ENCODE assay signal across 2 cellular contexts in genomic region chr12:40248034-40248433, GRCh38.
TF ChIP-seq lines count a peak whose summit lies in the region.

No MANE protein-coding gene starts in this region.

TF ChIP-seq in HCT116, 20 proteins besides CTCF, POLR2A, EP300 and RAD21 (continued from another document):
- no peak for TF ChIP-seq CEBPB (IDR thresholded peaks at IDR 0.05; ENCODE audit: low read depth)
- no peak for TF ChIP-seq MAX (IDR thresholded peaks at IDR 0.05)
- TF ChIP-seq ZNF274 (IDR thresholded peaks at IDR 0.05; ENCODE audit: low read depth, low read length) = no peak
- no peak for TF ChIP-seq SRF (IDR thresholded peaks at IDR 0.05; ENCODE audit: low read depth)
- no peak for TF ChIP-seq ZBTB33 (IDR thresholded peaks at IDR 0.05; ENCODE audit: extremely low read depth, insufficient replicate concordance, low read length)
- no peak for TF ChIP-seq ATF3 (IDR thresholded peaks at IDR 0.05)

TF ChIP-seq in GM12878, 131 proteins besides CTCF, POLR2A, EP300 and RAD21:
- TF ChIP-seq MTA2 (IDR thresholded peaks at IDR 0.05; ENCODE audit: low read depth) (peak; percentile 19; the same call in 1 of the 2 replicates), EED (IDR thresholded peaks at IDR 0.05; ENCODE audit: low read depth) (no peak), ZNF592 (IDR thresholded peaks at IDR 0.05) (0 out of 2 replicates have a peak, but pooled peaks have one; percentile 53), PAX8 (IDR thresholded peaks at IDR 0.05) (no peak)
